26 cellular contexts compared by ENCODE assay signal in the genomic region with DNA sequence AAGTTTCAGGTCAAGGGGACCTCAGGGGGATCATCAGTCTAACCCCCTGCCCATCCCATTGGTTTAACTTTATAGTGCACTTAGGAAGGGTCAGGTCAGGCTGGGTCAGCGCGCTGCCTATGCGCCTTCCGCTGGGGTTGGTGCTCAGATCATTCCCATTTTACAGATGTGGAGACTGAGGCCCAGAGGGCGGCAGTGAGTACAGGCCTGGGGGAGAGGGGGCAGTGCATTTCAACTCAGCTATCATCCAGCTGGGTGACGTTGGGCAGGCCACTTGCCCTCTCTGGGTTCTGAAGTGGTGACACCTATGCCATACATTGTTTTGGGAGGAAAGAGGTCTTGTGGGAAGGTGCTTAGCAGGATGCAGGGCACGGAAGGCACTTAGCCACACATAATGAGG.
"Had no signal": no experiment of that assay in that cellular context is flagged by ENCODE, and none has a peak within 500 bp of the region (broad histone marks: within the 10 kb centered on the region; RNA-seq: fewer than 3 reads in every experiment).

No MANE protein-coding gene starts in this region.

- H3K9me3 ChIP-seq: colonic mucosa, esophagus squamous epithelium, gastrocnemius medialis, lower lobe of right lung, mucosa of descending colon had no signal

- ATAC-seq: effector memory CD8-positive, alpha-beta T cell; esophagus mucosa; gastrocnemius medialis; heart right ventricle; left colon; left lobe of liver; lower lobe of right lung; mucosa of descending colon had no signal

- H3K4me1 ChIP-seq: colonic mucosa, esophagus squamous epithelium, gastrocnemius medialis, heart right ventricle, left ventricle myocardium inferior, lower lobe of right lung had no signal

- H3K4me3 ChIP-seq: colonic mucosa, esophagus squamous epithelium, gastrocnemius medialis, heart right ventricle, left ventricle myocardium inferior, lower lobe of right lung, mucosa of descending colon had no signal

- H3K27ac ChIP-seq: colonic mucosa, epithelial cell of prostate, esophagus squamous epithelium, gastrocnemius medialis, heart right ventricle, left ventricle myocardium inferior, lower lobe of right lung had no signal

- H3K36me3 ChIP-seq: colonic mucosa, esophagus squamous epithelium, gastrocnemius medialis, heart right ventricle, left ventricle myocardium inferior, lower lobe of right lung had no signal

- DNase-seq: colonic mucosa; cortex of kidney; effector CD8-positive, alpha-beta T cell; effector memory CD8-positive, alpha-beta T cell; endodermal cell; erythroblast; esophagus squamous epithelium; foreskin fibroblast; foreskin melanocyte; gastrocnemius medialis; glutamatergic neuron; head of caudate nucleus; heart right ventricle; hippocampal formation; kidney glomerular epithelial cell; left colon; left ventricle myocardium inferior; lower lobe of right lung; mesenchymal stem cell; mucosa of descending colon had no signal

- H3K27me3 ChIP-seq: colonic mucosa, esophagus squamous epithelium, gastrocnemius medialis, heart right ventricle had no signal

- FAIRE-seq: endometrium, islet of Langerhans, keratinocyte had no signal
